In genomic region chr9:138077898-138078540, GRCh38 we compare ENCODE assay signal across 18 cellular contexts.
A peak's percentile ranks its signal among the peaks of the same experiment; 100 is the strongest.
DNase-seq lines count a peak whose midpoint lies in the region; ATAC-seq and TF ChIP-seq lines count a peak whose summit lies in the region.
"Had no signal": no experiment of that assay in that cellular context is flagged by ENCODE, and none has a peak within 500 bp of the region (broad histone marks: within the 10 kb centered on the region; RNA-seq: fewer than 3 reads in every experiment).

No MANE protein-coding gene starts in this region.

- H3K27ac ChIP-seq in Peyer's patch (no peak overlapping the region), esophagus muscularis mucosa (replicated peaks in 1 of 4) (no peak overlapping the region), sigmoid colon (no peak overlapping the region)
- H3K27ac ChIP-seq: RWPE1 had no signal

- intact Hi-C loops in esophagus muscularis mucosa (cut with DNase I) (no loop called here), sigmoid colon (cut with DNase I) (no loop called here)

- ATAC-seq in HG03025 (IDR thresholded peaks at IDR 0.05; ENCODE audit: low FRiP score, unreplicated experiment) = no peak
- ATAC-seq: K562 had no signal

- TF ChIP-seq EP300 in esophagus muscularis mucosa (IDR thresholded peaks at IDR 0.05) (no peak), sigmoid colon (IDR thresholded peaks at IDR 0.05) (no peak)

- TF ChIP-seq CTCF in Peyer's patch (IDR thresholded peaks at IDR 0.05) = no peak
- no peak for TF ChIP-seq CTCF in esophagus muscularis mucosa (IDR thresholded peaks at IDR 0.05)
- no peak for TF ChIP-seq CTCF in sigmoid colon (IDR thresholded peaks at IDR 0.05)

- TF ChIP-seq POLR2A in Peyer's patch (IDR thresholded peaks at IDR 0.05) (no peak), esophagus muscularis mucosa (IDR thresholded peaks at IDR 0.05; ENCODE audit: low read depth) (no peak), sigmoid colon (IDR thresholded peaks at IDR 0.05) (no peak)

- H3K36me3 ChIP-seq in Peyer's patch (no peaks in the 10 kb centered on the region), esophagus muscularis mucosa (no peaks in the 10 kb centered on the region), sigmoid colon (no peaks in the 10 kb centered on the region)

- H3K4me3 ChIP-seq in Peyer's patch (no peak overlapping the region), esophagus muscularis mucosa (no peak overlapping the region), sigmoid colon (no peak overlapping the region)
- H3K4me3 ChIP-seq: K562 had no signal

- WGBS in esophagus muscularis mucosa = 74% methylated on average over 9 of the region's 13 CpGs
- WGBS in sigmoid colon, 2 donors = 82 to 88% methylated on average over 13 of the region's 13 CpGs

- H3K4me1 ChIP-seq in Peyer's patch (no peaks in the 10 kb centered on the region), esophagus muscularis mucosa (no peaks in the 10 kb centered on the region), sigmoid colon (no peaks in the 10 kb centered on the region)

- DNase-seq in D341Med (ENCODE audit: low spot score) (peak; percentile 17), Peyer's patch (peak in 2 of 3 donors; percentile 21 to 22), esophagus muscularis mucosa (ENCODE audit: extremely low spot score) (peak; percentile 88), sigmoid colon (peak; percentile 57), COLO829 (ENCODE audit: low spot score) (no peak), NCI-H82 (lab: John Stamatoyannopoulos, UW) (no peak)
- DNase-seq: ACHN; DMS79 treated with DMSO at 0.1 percent for 48 hours; NCI-H1092; NCI-H1694; NCI-H2107; NCI-H226; NCI-H526 treated with DMSO at 0.1 percent for 48 hours; NK-92 treated with Interleukin-12 subunit alpha and Interleukin-12 subunit beta, amount 100 ng/mL, for 24 hours; OCI-M1 had no signal

- no peaks in the 10 kb centered on the region for H3K27me3 ChIP-seq in Peyer's patch
- peaks cover 0 to 28% (median 0%) of the 10 kb centered on the region in 4 donors for H3K27me3 ChIP-seq in esophagus muscularis mucosa
- H3K27me3 ChIP-seq in sigmoid colon = no peaks in the 10 kb centered on the region

- H3K9me3 ChIP-seq in Peyer's patch (no peaks in the 10 kb centered on the region), esophagus muscularis mucosa (no peaks in the 10 kb centered on the region), sigmoid colon (no peaks in the 10 kb centered on the region)

Comparison
In these comparisons a context has a peak if more than half of its experiments do, and no peak if none do; other contexts are left out.
1. DNase-seq: peak in D341Med (single experiment), Peyer's patch (2 of 3), esophagus muscularis mucosa (single experiment) and sigmoid colon (single experiment); none in COLO829 (single experiment) and NCI-H82 (single experiment).